Comparison of ENCODE assay signal across 8 cellular contexts in the genomic region with DNA sequence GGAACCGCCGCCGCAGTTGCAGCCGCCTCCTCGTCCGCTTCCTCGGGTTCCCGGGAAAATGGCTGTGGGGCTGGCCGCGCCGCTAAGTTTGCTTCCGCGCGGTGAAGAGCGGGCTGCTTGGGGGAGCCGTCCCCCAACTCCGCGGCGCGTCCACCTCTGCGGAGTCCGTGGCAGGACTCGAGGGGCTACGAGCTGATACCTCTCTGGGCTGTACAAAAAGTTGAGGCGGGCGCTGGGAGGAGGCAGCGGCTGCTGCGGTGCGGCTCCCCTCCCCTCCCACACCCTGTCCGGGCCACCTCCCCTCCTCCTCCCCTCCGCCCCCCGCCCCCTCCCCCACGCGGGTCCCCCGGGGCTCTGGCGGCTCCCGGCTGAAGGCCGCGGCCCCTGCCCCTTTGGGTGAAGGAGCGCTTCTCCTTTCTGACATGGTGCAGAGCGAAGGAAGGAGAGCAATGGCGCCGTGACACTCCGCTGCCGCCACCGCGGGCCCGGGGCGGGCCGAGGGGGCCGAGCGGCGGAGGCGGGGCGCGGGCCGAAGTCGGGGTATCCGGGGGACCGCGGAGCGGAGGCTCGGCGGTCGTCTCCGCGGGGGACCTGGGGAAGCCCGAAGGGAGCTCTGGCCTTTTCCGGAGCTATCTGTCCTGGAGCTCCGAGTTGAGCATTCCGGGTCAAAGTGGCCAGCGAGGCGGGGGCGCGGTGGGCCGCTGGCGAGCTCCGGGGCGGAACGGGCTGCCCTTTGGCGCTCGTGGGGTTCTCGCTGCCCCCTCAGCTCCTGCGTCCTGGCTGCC. TPM values are rescaled to one million over a fixed set of nuclear protein-coding genes. Genes with fewer than 3 reads are reported as not detected.
DNase-seq lines count a peak whose midpoint lies in the region; ATAC-seq and TF ChIP-seq lines count a peak whose summit lies in the region.

No MANE protein-coding gene starts in this region.

- peak overlapping the region; percentile 100 for H3K4me3 ChIP-seq in colonic mucosa
- H3K4me3 ChIP-seq in left lung = peak overlapping the region; percentile 95

- TF ChIP-seq CTCF in colonic mucosa (IDR thresholded peaks at IDR 0.05) (no peak), left lung (IDR thresholded peaks at IDR 0.05) (no peak)

- ATAC-seq in HG03521 (IDR thresholded peaks at IDR 0.05; ENCODE audit: unreplicated experiment) (peak; percentile 6), left lung (peak; percentile 45), HG02678 (IDR thresholded peaks at IDR 0.05; ENCODE audit: unreplicated experiment) (no peak)

- H3K36me3 ChIP-seq in colonic mucosa = peaks cover 17% of the 10 kb centered on the region
- peaks cover 0 to 32% of the 10 kb centered on the region in 2 donors for H3K36me3 ChIP-seq in left lung

- H3K27ac ChIP-seq in colonic mucosa (peak overlapping the region; percentile 96), left lung (peak overlapping the region; percentile 98)

- intact Hi-C loops in colonic mucosa (cut with DNase I) = loop anchor here (5.0 kb wide), 1 partner anchor 52 kb away; no protein-coding TSS in a partner anchor
- intact Hi-C loops in left lung (cut with DNase I) = no loop called here

- H3K27me3 ChIP-seq in colonic mucosa (no peaks in the 10 kb centered on the region), left lung (no peaks in the 10 kb centered on the region)

- H3K4me1 ChIP-seq in colonic mucosa (peaks cover 8% of the 10 kb centered on the region), left lung (peaks cover 18 to 44% of the 10 kb centered on the region in 2 donors)

- DNase-seq in DMS79 (lab: John Stamatoyannopoulos, UW) = peak; percentile 21
- DNase-seq in DMS79 treated with DMSO at 0.1 percent for 48 hours (lab: John Stamatoyannopoulos, UW) = no peak
- peak; percentile 10 for DNase-seq in activated CD4-positive, alpha-beta T cell treated with anti-CD3 and anti-CD28 coated beads for 24 hours (ENCODE audit: low read depth in 2 of 2)
- DNase-seq in colonic mucosa = peak; percentile 60
- DNase-seq in left lung = peak; percentile 57 to 88
- peak; percentile 33 to 39 for DNase-seq in stimulated activated CD4-positive, alpha-beta T cell treated with anti-CD3 and anti-CD28 coated beads, Interleukin-4, amount 100 ng/mL, for 4 hours

- peak overlapping the region; percentile 94 to 98 for H3K9ac ChIP-seq in colonic mucosa (ENCODE audit: low read depth in 2 of 2, low read length in 2 of 2)

- H3K9me3 ChIP-seq in colonic mucosa (no peaks in the 10 kb centered on the region), left lung (no peaks in the 10 kb centered on the region)

RNA-seq across cellular contexts. Expression of gene ARID4A, which starts 0.7 kb away (rescaled TPM):
- total RNA-seq in colonic mucosa (10 to 100 TPM; 21.4 to 26.8 TPM), left lung (10 to 100 TPM; 27.6 to 27.7 TPM)

RNA-seq across cellular contexts. Expression of gene PSMA3, which starts 54.4 kb away (rescaled TPM):
- 100 to 1,000 TPM; 116 to 182 TPM for total RNA-seq in colonic mucosa
- 100 to 1,000 TPM; 152 to 238 TPM for total RNA-seq in left lung
